In genomic region chr13:95050800-95051620, GRCh38 we compare ENCODE assay signal across 14 cellular contexts.
DNase-seq lines count a peak whose midpoint lies in the region; ATAC-seq and TF ChIP-seq lines count a peak whose summit lies in the region.
"Had no signal": no experiment of that assay in that cellular context is flagged by ENCODE, and none has a peak within 500 bp of the region (broad histone marks: within the 10 kb centered on the region; RNA-seq: fewer than 3 reads in every experiment).

No MANE protein-coding gene starts in this region.

- peak; percentile 10 for DNase-seq in stimulated activated CD4-positive, alpha-beta T cell treated with anti-CD3 and anti-CD28 coated beads, Interleukin-1b, Interleukin-23, amount 100 ng/mL, for 48 hours
- no peak for DNase-seq in stimulated activated CD4-positive, alpha-beta T cell treated with anti-CD3 and anti-CD28 coated beads, Interleukin-12 subunit alpha, Interleukin-12 subunit beta, amount 100 ng/mL, for 4 hours
- DNase-seq in type B pancreatic cell (ENCODE audit: extremely low spot score, unreplicated experiment) (no peak), H9 (no peak), HuH-7.5 (ENCODE audit: low spot score) (no peak)
- DNase-seq: activated naive CD8-positive, alpha-beta T cell treated with anti-CD3 and anti-CD28 coated beads, Interleukin-2, amount 10 ng/mL, durations not matched to agents 7 days and 5 days; DND-41; left colon; naive thymus-derived CD8-positive, alpha-beta T cell had no signal

- peak overlapping the region; percentile 73 for H3K27ac Mint-ChIP-seq in type B pancreatic cell
- no peak overlapping the region for H3K27ac Mint-ChIP-seq in H9
- H3K27ac Mint-ChIP-seq: activated naive CD8-positive, alpha-beta T cell treated with anti-CD3 and anti-CD28 coated beads, Interleukin-2, amount 10 ng/mL, durations not matched to agents 7 days and 5 days; naive thymus-derived CD8-positive, alpha-beta T cell had no signal

- no peak overlapping the region for H4K91ac ChIP-seq in H9 (ENCODE audit: insufficient read length, low read depth, low read length)

- TF ChIP-seq CTCF in type B pancreatic cell (conservative IDR thresholded peaks at IDR 0.05) (no peak), H9 (conservative IDR thresholded peaks at IDR 0.05) (no peak)

- H2BK12ac ChIP-seq in H9 (ENCODE audit: insufficient read length, low read depth, low read length), result no peak overlapping the region

- H3K27ac ChIP-seq in H9 (ENCODE audit: insufficient read length, low read depth, low read length), result no peak overlapping the region
- H3K27ac ChIP-seq: epithelial cell of prostate had no signal

- peak; percentile 51 for ATAC-seq in GM21576 (IDR thresholded peaks at IDR 0.05; ENCODE audit: unreplicated experiment)
- ATAC-seq in HG03520 (IDR thresholded peaks at IDR 0.05; ENCODE audit: unreplicated experiment), result peak; percentile 58
- no peak for ATAC-seq in HG03469 (IDR thresholded peaks at IDR 0.05; ENCODE audit: unreplicated experiment)
- ATAC-seq: left colon; naive thymus-derived CD8-positive, alpha-beta T cell had no signal

- no peak overlapping the region for H3K18ac ChIP-seq in H9 (ENCODE audit: insufficient read length, low read depth, low read length)

- no peaks in the 10 kb centered on the region for H3K27me3 ChIP-seq in H9 (ENCODE audit: insufficient read depth, low read length)

- H3K36me3 Mint-ChIP-seq in type B pancreatic cell, result no peaks in the 10 kb centered on the region
- H3K36me3 Mint-ChIP-seq in H9 (ENCODE audit: insufficient read depth in 1 of 3, low read depth in 3 of 3), result no peaks in the 10 kb centered on the region

- H2BK20ac ChIP-seq in H9 (ENCODE audit: low read depth, low read length, poor library complexity, severe bottlenecking), result no peak overlapping the region

- H3K79me2 ChIP-seq in H9 (ENCODE audit: insufficient read depth, low read length), result no peaks in the 10 kb centered on the region

- no peak overlapping the region for H3T11ph ChIP-seq in H9 (ENCODE audit: low read length)

- H4K8ac ChIP-seq in H9 (replicated peaks; ENCODE audit: insufficient read length, low read depth, low read length), result no peak overlapping the region

- H4K20me1 ChIP-seq in H9 (ENCODE audit: control insufficient read depth, insufficient read depth, insufficient read length), result no peaks in the 10 kb centered on the region

- no CpG with 5 or more reads among the region's 3 CpGs for WGBS in H9 (ENCODE audit: extremely low coverage, insufficient read length, low lambda C conversion rate)

- H3K23ac ChIP-seq in H9 (ENCODE audit: insufficient read length, low read depth, low read length), result no peak overlapping the region

- no peaks in the 10 kb centered on the region for H3K4me1 ChIP-seq in H9 (ENCODE audit: insufficient read depth, low read length)

- H2BK120ac ChIP-seq in H9 (ENCODE audit: low read depth, low read length, poor library complexity, severe bottlenecking), result no peak overlapping the region

- peaks cover 8% of the 10 kb centered on the region for H3K4me1 Mint-ChIP-seq in type B pancreatic cell (ENCODE audit: unreplicated experiment)
- H3K4me1 Mint-ChIP-seq in H9, result peaks cover 3 to 4% of the 10 kb centered on the region in 2 experiments

- no peak overlapping the region for H2BK5ac ChIP-seq in H9 (ENCODE audit: insufficient read length, low read length)

- H2AFZ ChIP-seq in H9 (ENCODE audit: low read length), result no peak overlapping the region

- H2BK15ac ChIP-seq in H9 (ENCODE audit: low read depth, low read length), result no peak overlapping the region

- H3K56ac ChIP-seq in H9 (ENCODE audit: insufficient read length, low read depth, low read length), result no peak overlapping the region

- H4K5ac ChIP-seq in H9 (ENCODE audit: insufficient read length, low read depth, low read length), result no peak overlapping the region

- no peak overlapping the region for H3K4me2 ChIP-seq in H9 (ENCODE audit: insufficient read depth, insufficient read length, low read length)

- H3K4ac ChIP-seq in H9 (ENCODE audit: low read depth, low read length), result no peak overlapping the region

- no peaks in the 10 kb centered on the region for H3K79me1 ChIP-seq in H9 (ENCODE audit: insufficient read depth, low read depth, low read length, poor library complexity, severe bottlenecking)

- no peak overlapping the region for H3K14ac ChIP-seq in H9 (ENCODE audit: insufficient read depth, low read length)

- H3K9me3 ChIP-seq in H9 (ENCODE audit: control insufficient read depth, low read depth, low read length), result no peaks in the 10 kb centered on the region
- H3K9me3 ChIP-seq: HAP-1 had no signal

- H3K23me2 ChIP-seq in H9 (ENCODE audit: insufficient read length, low read depth, low read length, poor library complexity, severe bottlenecking), result no peaks in the 10 kb centered on the region

- H2AK5ac ChIP-seq in H9 (ENCODE audit: insufficient read length, low read length), result no peak overlapping the region

- H3K9me3 Mint-ChIP-seq in type B pancreatic cell, result no peaks in the 10 kb centered on the region
- no peaks in the 10 kb centered on the region for H3K9me3 Mint-ChIP-seq in H9
- H3K9me3 Mint-ChIP-seq: activated naive CD8-positive, alpha-beta T cell treated with anti-CD3 and anti-CD28 coated beads, Interleukin-2, amount 10 ng/mL, durations not matched to agents 7 days and 5 days; naive thymus-derived CD8-positive, alpha-beta T cell had no signal

- H3K9ac ChIP-seq in H9 (ENCODE audit: extremely low read depth, insufficient read length, low read length), result no peak overlapping the region

- H3K27me3 Mint-ChIP-seq in type B pancreatic cell (no peaks in the 10 kb centered on the region), H9 (ENCODE audit: low read depth) (no peaks in the 10 kb centered on the region)
- H3K27me3 Mint-ChIP-seq: activated naive CD8-positive, alpha-beta T cell treated with anti-CD3 and anti-CD28 coated beads, Interleukin-2, amount 10 ng/mL, durations not matched to agents 7 days and 5 days; naive thymus-derived CD8-positive, alpha-beta T cell had no signal

- H3K4me3 Mint-ChIP-seq in type B pancreatic cell (peak overlapping the region; percentile 59), H9 (no peak overlapping the region)
- H3K4me3 Mint-ChIP-seq: activated naive CD8-positive, alpha-beta T cell treated with anti-CD3 and anti-CD28 coated beads, Interleukin-2, amount 10 ng/mL, durations not matched to agents 7 days and 5 days; naive thymus-derived CD8-positive, alpha-beta T cell had no signal
